In the genomic region with DNA sequence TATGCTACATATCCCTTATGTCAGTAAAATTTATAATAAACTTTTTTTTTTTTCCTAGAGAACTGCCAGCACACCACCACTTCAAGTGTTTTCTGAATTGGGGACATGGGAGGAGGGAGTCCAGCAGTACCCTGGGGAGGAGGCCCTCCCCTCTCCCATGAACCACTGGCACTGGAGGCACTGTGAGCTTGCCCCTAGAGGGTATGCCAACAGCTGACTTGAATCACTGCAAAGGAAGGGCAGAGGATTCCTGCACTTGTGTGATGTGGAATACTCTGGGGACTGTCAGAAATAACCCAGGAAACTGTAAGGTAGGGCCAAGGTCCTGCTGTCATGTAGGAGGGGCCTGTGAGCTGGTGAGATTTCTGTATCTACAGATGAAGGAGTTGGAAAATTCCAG, we compare ENCODE assay signal across 26 cellular contexts. TPM values are rescaled to one million over a fixed set of nuclear protein-coding genes. Genes with fewer than 3 reads are reported as not detected.
"Had no signal": no experiment of that assay in that cellular context is flagged by ENCODE, and none has a peak within 500 bp of the region (broad histone marks: within the 10 kb centered on the region; RNA-seq: fewer than 3 reads in every experiment).

No MANE protein-coding gene starts in this region.

- H3K27me3 ChIP-seq: cardiac muscle cell, left lung, sigmoid colon, upper lobe of left lung had no signal

- H3K36me3 ChIP-seq: cardiac muscle cell, left lung, sigmoid colon, spleen, thoracic aorta, upper lobe of left lung, WERI-Rb-1 had no signal

- H3K4me3 ChIP-seq: cardiac muscle cell, left lung, sigmoid colon, spleen, thoracic aorta, upper lobe of left lung had no signal

- H3K4me1 ChIP-seq: left lung had no signal

- DNase-seq: activated CD4-positive, alpha-beta T cell treated with anti-CD3 and anti-CD28 coated beads, Interleukin-2, amount 10 ng/mL, durations not matched to agents 7 days and 5 days; activated CD4-positive, CD25-positive, alpha-beta regulatory T cell treated with anti-CD3 and anti-CD28 coated beads, Interleukin-2, amount 50 U/mL, for 72 hours; activated CD8-positive, alpha-beta memory T cell treated with anti-CD3 and anti-CD28 coated beads, Interleukin-2, amount 10 ng/mL, durations not matched to agents 7 days and 5 days; activated CD8-positive, alpha-beta T cell treated with anti-CD3 and anti-CD28 coated beads for 36 hours; activated gamma-delta T cell; activated naive CD4-positive, alpha-beta T cell treated with anti-CD3 and anti-CD28 coated beads, Interleukin-2, amount 50 U/mL, for 16 hours; activated naive CD8-positive, alpha-beta T cell treated with anti-CD3 and anti-CD28 coated beads, Interleukin-2, amount 50 U/mL, for 24 hours; effector CD4-positive, alpha-beta T cell; foreskin fibroblast; kidney; left lung; mammary epithelial cell; midbrain; nephron progenitor cell; sigmoid colon; spleen; stimulated activated CD4-positive, alpha-beta T cell treated with anti-CD3 and anti-CD28 coated beads, Interleukin-4, amount 100 ng/mL, for 1 hour; stimulated activated naive CD4-positive, alpha-beta T cell treated with Interleukin-2 at 50 U/mL for 16 hours; T-cell; upper lobe of left lung; WERI-Rb-1 had no signal

- H3K9me3 ChIP-seq: left lung, sigmoid colon, spleen, thoracic aorta, upper lobe of left lung had no signal

- ATAC-seq: activated CD8-positive, alpha-beta memory T cell treated with anti-CD3 and anti-CD28 coated beads, Interleukin-2, amount 10 ng/mL, durations not matched to agents 7 days and 5 days; activated CD8-positive, alpha-beta T cell treated with anti-CD3 and anti-CD28 coated beads for 36 hours; activated naive CD8-positive, alpha-beta T cell treated with anti-CD3 and anti-CD28 coated beads, Interleukin-2, amount 50 U/mL, for 24 hours; left lung; T-cell had no signal

- H3K27ac ChIP-seq: cardiac muscle cell, left lung, spleen, thoracic aorta, upper lobe of left lung, WERI-Rb-1 had no signal

RNA-seq across cellular contexts. Expression of gene ARMS2, which starts 8.5 kb away (rescaled TPM):
- total RNA-seq: activated CD4-positive, alpha-beta T cell treated with anti-CD3 and anti-CD28 coated beads, Interleukin-2, amount 10 ng/mL, durations not matched to agents 7 days and 5 days; activated CD8-positive, alpha-beta memory T cell treated with anti-CD3 and anti-CD28 coated beads, Interleukin-2, amount 10 ng/mL, durations not matched to agents 7 days and 5 days; activated CD8-positive, alpha-beta T cell treated with anti-CD3 and anti-CD28 coated beads for 36 hours; activated T-helper 1 cell treated with anti-CD3 and anti-CD28 coated beads, Interleukin-12 subunit alpha, Interleukin-12 subunit beta, Interleukin-2, Interleukin-4 antibody, amounts not matched to agents 30 ng/mL and 10 ng/mL and 1 ng/mL, durations not matched to agents 14 hours and 24 hours and 36 hours; cardiac muscle cell; epithelial cell of proximal tubule; fibroblast of lung; kidney; left lung; spleen; T-cell; thoracic aorta; upper lobe of left lung had no signal
- polyA plus RNA-seq: cardiac muscle cell, fibroblast of lung, mammary epithelial cell, sigmoid colon, spleen had no signal

RNA-seq across cellular contexts. Expression of gene HTRA1, which starts 15.4 kb away (rescaled TPM):
- total RNA-seq: activated CD4-positive, alpha-beta T cell treated with anti-CD3 and anti-CD28 coated beads, Interleukin-2, amount 10 ng/mL, durations not matched to agents 7 days and 5 days; activated CD8-positive, alpha-beta memory T cell treated with anti-CD3 and anti-CD28 coated beads, Interleukin-2, amount 10 ng/mL, durations not matched to agents 7 days and 5 days; activated CD8-positive, alpha-beta T cell treated with anti-CD3 and anti-CD28 coated beads for 36 hours; activated T-helper 1 cell treated with anti-CD3 and anti-CD28 coated beads, Interleukin-12 subunit alpha, Interleukin-12 subunit beta, Interleukin-2, Interleukin-4 antibody, amounts not matched to agents 30 ng/mL and 10 ng/mL and 1 ng/mL, durations not matched to agents 14 hours and 24 hours and 36 hours had no signal
